8 cellular contexts compared by ENCODE assay signal in genomic region chr20:62025832-62026563, GRCh38. TPM values are rescaled to one million over a fixed set of nuclear protein-coding genes. Genes with fewer than 3 reads are reported as not detected.
DNase-seq lines count a peak whose midpoint lies in the region; ATAC-seq, FAIRE-seq and TF ChIP-seq lines count a peak whose summit lies in the region.

No MANE protein-coding gene starts in this region.

- H3K4me1 Mint-ChIP-seq in CD14-positive monocyte = peaks cover 30% of the 10 kb centered on the region
- peaks cover 80% of the 10 kb centered on the region for H3K4me1 Mint-ChIP-seq in nephron progenitor cell

- no peak overlapping the region for H2AFZ ChIP-seq in endothelial cell of umbilical vein (ENCODE audit: low read depth, low read length)

- TF ChIP-seq POLR2A in endothelial cell of umbilical vein (IDR thresholded peaks at IDR 0.05; ENCODE audit: low read depth, low read length) = no peak

- dilution Hi-C loops in endothelial cell of umbilical vein (cut with MboI; ENCODE audit: extremely low pct_ligation_motif_present, low sequenced_read_pairs) = no loop called here

- no peaks in the 10 kb centered on the region for H3K9me1 ChIP-seq in endothelial cell of umbilical vein (replicated peaks; ENCODE audit: control insufficient read depth, extremely low read depth, insufficient read depth, low read length)

- H3K4me1 ChIP-seq in NT2/D1 (ENCODE audit: insufficient read depth, insufficient read length) (peaks cover 32% of the 10 kb centered on the region), endothelial cell of umbilical vein (ENCODE audit: control insufficient read depth, extremely low read depth, insufficient read depth, low read length) (peaks cover 10% of the 10 kb centered on the region)

- H3K79me2 ChIP-seq in endothelial cell of umbilical vein (ENCODE audit: control insufficient read depth, insufficient read depth, low read length) = peaks cover 65% of the 10 kb centered on the region

- H3K27me3 ChIP-seq in NT2/D1 (ENCODE audit: insufficient read depth, insufficient read length) (no peaks in the 10 kb centered on the region), endothelial cell of umbilical vein (ENCODE audit: control insufficient read depth in 2 of 2, insufficient read depth in 2 of 2, low read length in 2 of 2) (no peaks in the 10 kb centered on the region)

- TF ChIP-seq CTCF in CD14-positive monocyte (IDR thresholded peaks at IDR 0.05) (peak; percentile 27), endothelial cell of umbilical vein (IDR thresholded peaks at IDR 0.05; ENCODE audit: extremely low read depth in 1 of 2, insufficient read depth in 1 of 2, low read depth in 1 of 2, low read length in 2 of 2) (peak; percentile 65 to 85), nephron progenitor cell (IDR thresholded peaks at IDR 0.05) (peak; percentile 36)

- no peak overlapping the region for H3K27ac ChIP-seq in endothelial cell of umbilical vein (ENCODE audit: insufficient read depth, low read depth, low read length)

- POLR2A ChIA-PET in endothelial cell of umbilical vein (lab: Charles Lee) = interaction anchor here (0.9 kb wide), 1 partner anchor 40 kb away, joined by 3 read pairs; the partner anchor contains the start of gene TAF4

- DNase-seq in CD14-positive monocyte (ENCODE audit: low spot score) (no peak), NT2/D1 (ENCODE audit: low read depth, low spot score) (no peak), endothelial cell of umbilical vein (ENCODE audit: low read depth, low spot score) (peak; percentile 78), nephron progenitor cell (no peak), NK-92 (lab: John Stamatoyannopoulos, UW; ENCODE audit: unreplicated experiment) (no peak), COLO829 (ENCODE audit: low spot score) (no peak)

- H3K36me3 Mint-ChIP-seq in CD14-positive monocyte (peaks cover 3 to 10% of the 10 kb centered on the region in 2 donors), nephron progenitor cell (ENCODE audit: low read depth) (peaks cover 10% of the 10 kb centered on the region)

- CTCF ChIA-PET in endothelial cell of umbilical vein (lab: Charles Lee) = interaction anchor here (0.6 to 2.8 kb wide), 21 partner anchors 9 to 349 kb away, joined by 3 to 25 read pairs (median 4); partner anchors contain the start of genes LSM14B and TAF4

- H3K9me3 ChIP-seq in NT2/D1 (ENCODE audit: insufficient read depth, low read length) (no peaks in the 10 kb centered on the region), endothelial cell of umbilical vein (replicated peaks; ENCODE audit: control insufficient read depth, insufficient read depth, low read length) (no peaks in the 10 kb centered on the region)

- H3K4me3 ChIP-seq in NT2/D1 (ENCODE audit: insufficient read length, low read depth) (no peak overlapping the region), endothelial cell of umbilical vein (replicated peaks in 1 of 3; ENCODE audit: insufficient read depth in 1 of 3, low read depth in 1 of 3, low read length in 3 of 3) (no peak overlapping the region)

- no peak overlapping the region for H3K4me3 Mint-ChIP-seq in CD14-positive monocyte
- no peak overlapping the region for H3K4me3 Mint-ChIP-seq in nephron progenitor cell

- H3K36me3 ChIP-seq in NT2/D1 (ENCODE audit: insufficient read depth, insufficient read length, low read length) (no peaks in the 10 kb centered on the region), endothelial cell of umbilical vein (ENCODE audit: control insufficient read depth in 2 of 2, extremely low read depth in 1 of 2, insufficient read depth in 2 of 2, low read length in 2 of 2) (no peaks in the 10 kb centered on the region)

- peak; percentile 84 for FAIRE-seq in endothelial cell of umbilical vein (lab: Jason Lieb, UNC)

- no peak for ATAC-seq in GM21717 (IDR thresholded peaks at IDR 0.05; ENCODE audit: unreplicated experiment)
- ATAC-seq in HG03442 (IDR thresholded peaks at IDR 0.05; ENCODE audit: unreplicated experiment) = no peak

- H3K27ac Mint-ChIP-seq in CD14-positive monocyte = peak overlapping the region in 4 of 7 donors; percentile 30 to 68 (median 44)
- H3K27ac Mint-ChIP-seq in nephron progenitor cell = peak overlapping the region; percentile 52

- H3K9me3 Mint-ChIP-seq in CD14-positive monocyte (peaks cover 0 to 3% (median 0%) of the 10 kb centered on the region in 7 donors), nephron progenitor cell (no peaks in the 10 kb centered on the region)

- BruUV-seq in endothelial cell of umbilical vein (replicated peaks; lab: Mats Ljungman, UMichigan) = no TSS peak

- no peak overlapping the region for H3K4me2 ChIP-seq in endothelial cell of umbilical vein (ENCODE audit: insufficient read depth, low read length)

- H3K27me3 Mint-ChIP-seq in CD14-positive monocyte (ENCODE audit: low read depth in 3 of 3) (peaks cover 0 to 1% (median 0%) of the 10 kb centered on the region in 3 donors), nephron progenitor cell (ENCODE audit: low read depth, poor library complexity) (no peaks in the 10 kb centered on the region)

- intact Hi-C loops in CD14-positive monocyte (cut with micrococcal nuclease) = no loop called here
- intact Hi-C loops in endothelial cell of umbilical vein (cut with micrococcal nuclease) = loop anchor here (1.0 to 5.0 kb wide), 4 partner anchors 36 to 131 kb away; partner anchors contain the start of gene LSM14B

- H4K20me1 ChIP-seq in endothelial cell of umbilical vein (replicated peaks; ENCODE audit: control insufficient read depth, extremely low read depth, insufficient read depth, low read length) = no peaks in the 10 kb centered on the region

- H3K9ac ChIP-seq in NT2/D1 (ENCODE audit: insufficient read length, low read depth) (peak overlapping the region; percentile 23), endothelial cell of umbilical vein (replicated peaks; ENCODE audit: extremely low read depth, insufficient read depth, low read length) (no peak overlapping the region)

TF ChIP-seq in endothelial cell of umbilical vein, 7 proteins besides CTCF, POLR2A, EP300 and RAD21:
- TF ChIP-seq MAX (IDR thresholded peaks at IDR 0.05; ENCODE audit: insufficient read depth, insufficient read length) (no peak), JUN (IDR thresholded peaks at IDR 0.05; ENCODE audit: borderline replicate concordance, insufficient read depth, insufficient read length, low read depth) (no peak), GATA2 (IDR thresholded peaks at IDR 0.05; ENCODE audit: insufficient read depth, insufficient read length, low read depth, low read length) (no peak), MYC (IDR thresholded peaks at IDR 0.05; ENCODE audit: low read depth, low read length) (no peak), EZH2 (IDR thresholded peaks at IDR 0.05; ENCODE audit: borderline replicate concordance, low read depth, low read length, severe bottlenecking) (no peak), FOS (IDR thresholded peaks at IDR 0.05; ENCODE audit: borderline replicate concordance, insufficient read depth, low read length) (no peak), POLR2AphosphoS5 (IDR thresholded peaks at IDR 0.05; ENCODE audit: insufficient read depth, low read depth, low read length) (no peak)

RNA-seq across cellular contexts. Expression of gene TAF4, which starts 39.7 kb away (rescaled TPM):
- polyA plus RNA-seq in CD14-positive monocyte = under 1 TPM; 0.48 to 0.99 TPM
- total RNA-seq in endothelial cell of umbilical vein = 15.2 and 19.5 TPM in 2 replicates
- polyA plus RNA-seq in endothelial cell of umbilical vein = 5.8 and 6.1 TPM in 2 replicates
- polyA plus RNA-seq in endothelial cell of umbilical vein (2011; cell fraction: cytosol; rRNA removed) = 4.3 and 5.8 TPM in 2 replicates
- 11.8 and 18.9 TPM in 2 replicates for polyA plus RNA-seq in endothelial cell of umbilical vein (2011; cell fraction: nucleus; rRNA removed)
- polyA plus RNA-seq in endothelial cell of umbilical vein (2012) = 12.6 and 18.5 TPM in 2 replicates
- polyA minus RNA-seq in endothelial cell of umbilical vein = 4.5 and 5.4 TPM in 2 replicates
- polyA minus RNA-seq in endothelial cell of umbilical vein (2011; cell fraction: cytosol; rRNA and poly(A)+ RNA removed) = 39.3 TPM
- 6.8 and 9.2 TPM in 2 replicates for polyA minus RNA-seq in endothelial cell of umbilical vein (2011; cell fraction: nucleus; rRNA and poly(A)+ RNA removed)
